1 cellular context compared by ENCODE assay signal in the genomic region with DNA sequence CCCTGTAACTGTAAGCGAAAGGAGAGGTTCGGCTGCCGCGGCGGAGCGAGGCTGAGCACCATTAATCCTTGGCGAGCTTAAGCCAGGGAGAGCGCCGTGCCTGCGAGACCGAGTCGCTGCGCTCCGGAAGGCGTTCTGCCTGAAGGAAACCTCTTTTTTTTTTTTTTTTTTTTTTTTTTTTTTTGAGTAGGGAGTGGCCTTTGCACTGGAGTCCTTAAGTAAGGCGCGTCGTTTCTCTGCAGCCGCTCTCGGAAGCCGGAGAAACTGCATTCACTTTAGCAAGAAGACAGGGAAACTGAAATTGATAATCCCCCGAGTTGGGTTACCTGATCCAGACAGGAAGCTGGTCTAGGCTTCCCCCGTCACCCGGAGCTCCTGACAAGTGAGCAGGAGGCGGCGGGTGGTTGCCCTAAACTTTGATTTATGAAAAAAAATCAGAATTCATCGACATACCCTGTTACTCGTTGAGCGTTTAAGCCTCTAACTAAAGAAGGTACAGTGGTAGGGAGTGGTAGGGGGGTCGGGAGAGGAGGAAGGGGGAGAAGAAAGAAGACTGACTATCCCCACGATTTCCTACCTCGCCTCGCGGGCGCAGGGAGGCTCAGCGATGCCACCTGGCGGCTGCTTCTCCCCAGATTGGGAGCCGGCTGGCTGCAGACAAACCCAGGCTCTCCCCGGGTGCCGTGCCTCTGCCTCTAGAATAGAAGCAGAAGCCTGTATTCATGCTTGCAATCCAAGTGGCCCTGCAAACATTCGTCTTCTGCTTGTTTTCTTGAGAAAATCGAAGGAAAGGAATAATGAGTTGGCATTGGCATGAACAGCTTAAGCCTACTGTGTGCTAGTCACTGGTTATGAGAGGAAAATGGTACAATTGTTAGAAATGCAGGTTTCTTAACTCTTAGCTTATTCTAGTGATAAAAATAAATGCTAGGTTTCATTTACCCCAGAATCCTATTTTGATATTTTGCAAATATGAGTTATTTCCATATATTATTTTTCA.
TF ChIP-seq lines count a peak whose summit lies in the region.

No MANE protein-coding gene starts in this region.

TF ChIP-seq in IMR-90, 13 proteins besides CTCF, POLR2A, EP300 and RAD21:
- TF ChIP-seq, protein P1, sequence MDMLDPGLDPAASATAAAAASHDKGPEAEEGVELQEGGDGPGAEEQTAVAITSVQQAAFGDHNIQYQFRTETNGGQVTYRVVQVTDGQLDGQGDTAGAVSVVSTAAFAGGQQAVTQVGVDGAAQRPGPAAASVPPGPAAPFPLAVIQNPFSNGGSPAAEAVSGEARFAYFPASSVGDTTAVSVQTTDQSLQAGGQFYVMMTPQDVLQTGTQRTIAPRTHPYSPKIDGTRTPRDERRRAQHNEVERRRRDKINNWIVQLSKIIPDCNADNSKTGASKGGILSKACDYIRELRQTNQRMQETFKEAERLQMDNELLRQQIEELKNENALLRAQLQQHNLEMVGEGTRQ (IDR thresholded peaks at IDR 0.05; ENCODE audit: low read depth, low read length) = no peak
- no peak for TF ChIP-seq CHD1 (IDR thresholded peaks at IDR 0.05; ENCODE audit: low read depth, low read length)
- no peak for TF ChIP-seq RFX5 (IDR thresholded peaks at IDR 0.05; ENCODE audit: low read depth, low read length)
- peak; percentile 48; the same call in 1 of the 2 replicates for TF ChIP-seq MXI1 (IDR thresholded peaks at IDR 0.05; ENCODE audit: borderline replicate concordance, low read depth, low read length)
- peak; percentile 96 for TF ChIP-seq SMC3 (IDR thresholded peaks at IDR 0.05; ENCODE audit: low read depth, low read length)
- TF ChIP-seq CEBPB (IDR thresholded peaks at IDR 0.05; ENCODE audit: low read depth, low read length) = no peak
- TF ChIP-seq MAZ (IDR thresholded peaks at IDR 0.05; ENCODE audit: borderline replicate concordance, low read depth, low read length) = peak; percentile 45; the same call in 1 of the 2 replicates
- no peak for TF ChIP-seq NFE2L2 (IDR thresholded peaks at IDR 0.05; ENCODE audit: low read depth, low read length)
